In the genomic region with DNA sequence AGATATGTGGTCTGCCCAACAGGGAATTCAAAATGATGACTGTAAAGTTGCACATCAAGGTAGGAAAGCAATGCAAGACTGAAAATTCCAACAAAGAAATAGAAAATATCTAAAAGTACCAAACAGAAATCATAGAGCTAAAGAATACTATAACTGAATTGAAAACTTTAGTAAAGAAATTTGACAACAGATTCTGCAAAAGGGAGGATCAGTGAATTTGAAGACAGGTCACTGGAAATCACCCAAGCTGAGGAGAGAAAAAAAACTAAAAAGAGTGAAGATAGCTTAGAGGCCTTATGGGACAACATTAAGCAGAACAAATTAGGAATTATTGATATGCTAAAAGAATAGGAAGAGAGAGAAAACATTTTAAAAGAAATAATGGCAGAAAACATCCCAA, we compare ENCODE assay signal across 22 cellular contexts.
DNase-seq lines count a peak whose midpoint lies in the region; ATAC-seq, FAIRE-seq and TF ChIP-seq lines count a peak whose summit lies in the region.
"Had no signal": no experiment of that assay in that cellular context is flagged by ENCODE, and none has a peak within 500 bp of the region (broad histone marks: within the 10 kb centered on the region; RNA-seq: fewer than 3 reads in every experiment).

No MANE protein-coding gene starts in this region.

- ATAC-seq in SK-N-SH treated with all-trans-retinoic acid at 6 μM for 48 hours (no peak), K562 (no peak), GM19452 (IDR thresholded peaks at IDR 0.05; ENCODE audit: unreplicated experiment) (no peak)
- ATAC-seq: A549; CD8-positive, alpha-beta T cell had no signal

- no peaks in the 10 kb centered on the region for H3K36me3 ChIP-seq in SK-N-SH (replicated peaks in 1 of 2; ENCODE audit: control insufficient read depth in 1 of 2, insufficient read depth in 2 of 2, low read length in 1 of 2)
- H3K36me3 ChIP-seq in K562 (ENCODE audit: control insufficient read depth, insufficient read depth, low read length) = no peaks in the 10 kb centered on the region

- H3K36me3 Mint-ChIP-seq in osteocyte (ENCODE audit: unreplicated experiment) = peaks cover 26% of the 10 kb centered on the region
- H3K36me3 Mint-ChIP-seq: CD8-positive, alpha-beta T cell had no signal

- H3F3A ChIP-seq in SK-N-SH (replicated peaks; ENCODE audit: insufficient read depth) = no peaks in the 10 kb centered on the region

- H3K4me2 ChIP-seq in SK-N-SH (no peak overlapping the region), K562 (ENCODE audit: insufficient read depth, low read length) (no peak overlapping the region)
- H3K4me2 ChIP-seq: A549; BLaER1 treated with 17β-estradiol and CSF1 and Interleukin-3, amounts not matched to agents 10 nM and 100 nM had no signal

- no peak for TF ChIP-seq EP300 in SK-N-SH (IDR thresholded peaks at IDR 0.05; ENCODE audit: borderline replicate concordance in 1 of 2, low read depth in 1 of 2, low read length in 1 of 2)
- TF ChIP-seq EP300 in K562 (IDR thresholded peaks at IDR 0.05; ENCODE audit: low read length) = no peak

- H3K9me1 ChIP-seq in K562 (ENCODE audit: control insufficient read depth, insufficient read depth, low read length) = no peaks in the 10 kb centered on the region

- DNase-seq in SK-N-SH (no peak), K562 (ENCODE audit: extremely low read depth in 1 of 4, low spot score in 3 of 4) (no peak), osteocyte (ENCODE audit: extremely low spot score, unreplicated experiment) (no peak), NCI-H2029 treated with DMSO at 0.1 percent for 48 hours (lab: John Stamatoyannopoulos, UW) (no peak)
- DNase-seq: AML-193; Caco-2; Calu3; CD4-positive, alpha-beta T cell; CD8-positive, alpha-beta T cell; DMS79 treated with DMSO at 0.1 percent for 48 hours; GF-D8 had no signal

- TF ChIP-seq RAD21 in SK-N-SH (IDR thresholded peaks at IDR 0.05; ENCODE audit: low read length) = no peak
- TF ChIP-seq RAD21 in K562 (CRISPR knock-in tag; conservative IDR thresholded peaks at IDR 0.05 in 1 of 2, IDR thresholded peaks at IDR 0.05 in 1 of 2) = no peak

- H3K4me3 Mint-ChIP-seq in osteocyte (ENCODE audit: unreplicated experiment) = no peak overlapping the region
- H3K4me3 Mint-ChIP-seq: B cell; CD4-positive, alpha-beta T cell; CD8-positive, alpha-beta T cell had no signal

- H3K4me1 Mint-ChIP-seq in osteocyte (ENCODE audit: unreplicated experiment) = peaks cover 28% of the 10 kb centered on the region
- H3K4me1 Mint-ChIP-seq: B cell had no signal

- H3K27me3 ChIP-seq in SK-N-SH (ENCODE audit: insufficient read depth) (no peaks in the 10 kb centered on the region), K562 (ENCODE audit: control insufficient read depth in 2 of 2, insufficient read depth in 2 of 2, low read length in 2 of 2) (no peaks in the 10 kb centered on the region)
- H3K27me3 ChIP-seq: BLaER1 treated with 17β-estradiol and CSF1 and Interleukin-3, amounts not matched to agents 10 nM and 100 nM had no signal

- H2AFZ ChIP-seq in SK-N-SH (ENCODE audit: low read depth) = no peak overlapping the region
- H2AFZ ChIP-seq in K562 (ENCODE audit: low read depth, low read length) = no peak overlapping the region

- TF ChIP-seq POLR2A in K562 (conservative IDR thresholded peaks at IDR 0.05) = no peak

- no TSS peak for BruUV-seq in K562 (replicated peaks; lab: Mats Ljungman, UMichigan)

- intact Hi-C loops in K562 (cut with micrococcal nuclease) = loop anchor here (10.0 kb wide), 1 partner anchor 1355 kb away; no protein-coding TSS in a partner anchor

- H3K9me3 ChIP-seq in SK-N-SH (peaks cover 34% of the 10 kb centered on the region; the same call in 1 of the 2 replicates), K562 (replicated peaks; ENCODE audit: control insufficient read depth, insufficient read depth, low read depth, low read length) (no peaks in the 10 kb centered on the region; the same call in 1 of the 2 replicates)

- H4K20me1 ChIP-seq in SK-N-SH (ENCODE audit: insufficient read depth) = no peaks in the 10 kb centered on the region
- H4K20me1 ChIP-seq in K562 (replicated peaks; ENCODE audit: control insufficient read depth, insufficient read depth, low read length) = no peaks in the 10 kb centered on the region
- H4K20me1 ChIP-seq: BLaER1 treated with 17β-estradiol and CSF1 and Interleukin-3, amounts not matched to agents 10 nM and 100 nM had no signal

- no peaks in the 10 kb centered on the region for H3K27me3 Mint-ChIP-seq in osteocyte (ENCODE audit: unreplicated experiment)

- CTCF ChIA-PET in SK-N-SH (lab: Yijun Ruan, JAX) (interaction anchor here (1.2 kb wide), 1 partner anchor 649 kb away, joined by 3 read pairs; no protein-coding TSS in a partner anchor), K562 (lab: Yijun Ruan, JAX; ENCODE audit: low intra/inter-chr PET ratio) (no interaction called here)

- no peak overlapping the region for H3K4me3 ChIP-seq in SK-N-SH (ENCODE audit: low read depth in 2 of 2, low read length in 1 of 2)
- H3K4me3 ChIP-seq in K562 = no peak overlapping the region
- H3K4me3 ChIP-seq: A549; BLaER1 treated with 17β-estradiol and CSF1 and Interleukin-3, amounts not matched to agents 10 nM and 100 nM had no signal

- H3K9ac ChIP-seq in SK-N-SH (no peak overlapping the region), K562 (ENCODE audit: insufficient read depth in 1 of 2, low read depth in 2 of 2, low read length in 2 of 2) (no peak overlapping the region)
- H3K9ac ChIP-seq: BLaER1 treated with 17β-estradiol and CSF1 and Interleukin-3, amounts not matched to agents 10 nM and 100 nM had no signal

- H3K4me1 ChIP-seq in SK-N-SH (ENCODE audit: control insufficient read depth in 1 of 2, insufficient read depth in 2 of 2, low read depth in 1 of 2, low read length in 1 of 2) = no peaks in the 10 kb centered on the region
- H3K4me1 ChIP-seq in K562 (replicated peaks in 1 of 2; ENCODE audit: control insufficient read depth in 2 of 2, insufficient read depth in 2 of 2, low read length in 2 of 2) = no peaks in the 10 kb centered on the region
- H3K4me1 ChIP-seq: BLaER1 treated with 17β-estradiol and CSF1 and Interleukin-3, amounts not matched to agents 10 nM and 100 nM had no signal

- no peaks in the 10 kb centered on the region for H3K79me2 ChIP-seq in SK-N-SH (ENCODE audit: insufficient read depth)
- H3K79me2 ChIP-seq in K562 (ENCODE audit: control insufficient read depth, insufficient read depth, low read length) = no peaks in the 10 kb centered on the region

- H3K9me2 ChIP-seq in SK-N-SH = no peaks in the 10 kb centered on the region

- H3K27ac ChIP-seq in SK-N-SH (ENCODE audit: low read depth in 2 of 2, low read length in 1 of 2) (no peak overlapping the region), K562 (ENCODE audit: extremely low read depth, low read depth, low read length) (no peak overlapping the region)
- H3K27ac ChIP-seq: 22Rv1; BLaER1 treated with 17β-estradiol and CSF1 and Interleukin-3, amounts not matched to agents 10 nM and 100 nM; C4-2B had no signal

- POLR2A ChIA-PET in SK-N-SH (lab: Yijun Ruan, JAX) (no interaction called here), K562 (lab: Yijun Ruan, JAX) (interaction anchor here (0.6 kb wide), 1 partner anchor 11 kb away, joined by 3 read pairs; no protein-coding TSS in a partner anchor)

- in situ Hi-C loops in K562 (cut with MboI) = loop anchor here (25.0 kb wide), 1 partner anchor 1988 kb away; no protein-coding TSS in a partner anchor

- no peak for FAIRE-seq in K562 (lab: Jason Lieb, UNC)
- FAIRE-seq: A549, D721Med, G401.6, GM12891, GM18507 had no signal

- peaks cover 45% of the 10 kb centered on the region for H3K9me3 Mint-ChIP-seq in osteocyte (ENCODE audit: unreplicated experiment)

- H3K27ac Mint-ChIP-seq in osteocyte (ENCODE audit: unreplicated experiment) = peak overlapping the region; percentile 15
- H3K27ac Mint-ChIP-seq: B cell; CD4-positive, alpha-beta T cell; CD8-positive, alpha-beta T cell had no signal

- TF ChIP-seq CTCF in SK-N-SH (IDR thresholded peaks at IDR 0.05) (no peak), K562 (IDR thresholded peaks at IDR 0.05 in 2 of 3, conservative IDR thresholded peaks at IDR 0.05 in 1 of 3; ENCODE audit: insufficient read depth in 2 of 3, low read depth in 1 of 3, low read length in 3 of 3) (no peak), osteocyte (IDR thresholded peaks at IDR 0.05) (no peak)

TF ChIP-seq in SK-N-SH treated with all-trans-retinoic acid at 6 μM for 48 hours, 23 proteins besides CTCF, POLR2A, EP300 and RAD21:
- TF ChIP-seq ESRRG (CRISPR knock-in tag; IDR thresholded peaks at IDR 0.05) (no peak), ZFP30 (CRISPR knock-in tag; IDR thresholded peaks at IDR 0.05) (peak; percentile 96)
TF ChIP-seq in SK-N-SH treated with all-trans-retinoic acid at 6 μM for 48 hours: peak in this region for 1.

TF ChIP-seq in SK-N-SH, 30 proteins besides CTCF, POLR2A, EP300 and RAD21 (continues in another document):
- no peak for TF ChIP-seq RFX5 (IDR thresholded peaks at IDR 0.05; ENCODE audit: low read length)
- TF ChIP-seq FOSL2 (IDR thresholded peaks at IDR 0.05; ENCODE audit: borderline replicate concordance, low read depth) = no peak
- TF ChIP-seq FOXJ3 (CRISPR knock-in tag; IDR thresholded peaks at IDR 0.05) = no peak
- TF ChIP-seq SMC3 (IDR thresholded peaks at IDR 0.05; ENCODE audit: low read depth, low read length) = no peak

TF ChIP-seq in K562, 482 proteins besides CTCF, POLR2A, EP300 and RAD21:
- TF ChIP-seq, protein P1, sequence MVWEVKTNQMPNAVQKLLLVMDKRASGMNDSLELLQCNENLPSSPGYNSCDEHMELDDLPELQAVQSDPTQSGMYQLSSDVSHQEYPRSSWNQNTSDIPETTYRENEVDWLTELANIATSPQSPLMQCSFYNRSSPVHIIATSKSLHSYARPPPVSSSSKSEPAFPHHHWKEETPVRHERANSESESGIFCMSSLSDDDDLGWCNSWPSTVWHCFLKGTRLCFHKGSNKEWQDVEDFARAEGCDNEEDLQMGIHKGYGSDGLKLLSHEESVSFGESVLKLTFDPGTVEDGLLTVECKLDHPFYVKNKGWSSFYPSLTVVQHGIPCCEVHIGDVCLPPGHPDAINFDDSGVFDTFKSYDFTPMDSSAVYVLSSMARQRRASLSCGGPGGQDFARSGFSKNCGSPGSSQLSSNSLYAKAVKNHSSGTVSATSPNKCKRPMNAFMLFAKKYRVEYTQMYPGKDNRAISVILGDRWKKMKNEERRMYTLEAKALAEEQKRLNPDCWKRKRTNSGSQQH (CRISPR knock-in tag; IDR thresholded peaks at IDR 0.05) = no peak
- TF ChIP-seq ZFP30 (CRISPR knock-in tag; IDR thresholded peaks at IDR 0.05; ENCODE audit: borderline replicate concordance) = peak; percentile 93; the same call in 1 of the 2 replicates
